Comparison of ENCODE assay signal across 30 cellular contexts in the genomic region with DNA sequence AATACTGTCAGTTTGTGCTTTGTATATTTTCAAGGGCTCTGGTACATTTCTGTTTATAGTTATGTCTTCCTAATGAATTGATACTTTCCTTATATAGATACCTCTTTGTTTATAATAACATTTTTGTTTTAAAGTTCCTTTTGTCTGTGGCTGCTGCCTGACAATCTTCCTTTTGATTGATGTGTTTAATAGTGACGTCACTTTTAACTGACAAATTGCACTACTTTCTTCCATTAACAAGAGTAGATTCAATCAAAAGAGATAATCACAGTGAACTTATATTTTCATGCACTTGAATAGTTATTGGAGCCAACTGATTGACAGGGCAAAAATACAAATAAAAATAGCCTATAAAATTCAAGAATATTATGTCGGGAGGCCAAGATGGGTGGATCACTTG.
"Had no signal": no experiment of that assay in that cellular context is flagged by ENCODE, and none has a peak within 500 bp of the region (broad histone marks: within the 10 kb centered on the region; RNA-seq: fewer than 3 reads in every experiment).

No MANE protein-coding gene starts in this region.

- H3K9ac ChIP-seq: neural progenitor cell, parathyroid adenoma had no signal

- H3K4me3 Mint-ChIP-seq: naive B cell; naive thymus-derived CD8-positive, alpha-beta T cell; natural killer cell treated with Interleukin-12 subunit alpha and Interleukin-12 subunit beta and Interleukin-15 and Interleukin-18, amount 100 ng/mL, for 72 hours; nephron progenitor cell; neural progenitor cell; stimulated activated naive B cell treated with anti-CD40 and anti-IgM and Interleukin-4, amounts not matched to agents 10 μg/mL and 1 μg/mL and 100 μg/mL, for 72 hours; stimulated activated naive CD8-positive, alpha-beta T cell treated with anti-CD3 and anti-CD28 coated beads, Interleukin-15, Interleukin-2, amounts not matched to agents 100 ng/mL and 50 ng/mL, for 24 hours had no signal

- H3K27me3 Mint-ChIP-seq: naive B cell; naive thymus-derived CD8-positive, alpha-beta T cell; natural killer cell treated with Interleukin-12 subunit alpha and Interleukin-12 subunit beta and Interleukin-15 and Interleukin-18, amount 100 ng/mL, for 72 hours; progenitor cell of endocrine pancreas; stimulated activated naive B cell treated with anti-CD40 and anti-IgM and Interleukin-4, amounts not matched to agents 10 μg/mL and 1 μg/mL and 100 μg/mL, for 72 hours; stimulated activated naive CD8-positive, alpha-beta T cell treated with anti-CD3 and anti-CD28 coated beads, Interleukin-15, Interleukin-2, amounts not matched to agents 100 ng/mL and 50 ng/mL, for 24 hours had no signal

- H3K79me2 ChIP-seq: parathyroid adenoma had no signal

- H3K4me2 ChIP-seq: neural progenitor cell, smooth muscle cell had no signal

- H3K4me1 Mint-ChIP-seq: naive B cell; naive thymus-derived CD8-positive, alpha-beta T cell; nephron progenitor cell; neural progenitor cell; stimulated activated naive B cell treated with anti-CD40 and anti-IgM and Interleukin-4, amounts not matched to agents 10 μg/mL and 1 μg/mL and 100 μg/mL, for 72 hours had no signal

- H3K27me3 ChIP-seq: neural progenitor cell, ovary, spleen, stomach, thyroid gland, tibial nerve, upper lobe of left lung, vagina had no signal

- FAIRE-seq: urothelium cell line had no signal

- H3K9me3 ChIP-seq: ovary, psoas muscle, thoracic aorta, thyroid gland, tibial nerve, upper lobe of left lung, vagina had no signal

- H3K4me3 ChIP-seq: neural progenitor cell, ovary, psoas muscle, skin epidermis, smooth muscle cell, spleen, stomach, thoracic aorta, thyroid gland, tibial nerve, upper lobe of left lung, vagina had no signal

- H2AFZ ChIP-seq: neural progenitor cell, parathyroid adenoma had no signal

- H3K36me3 ChIP-seq: neural progenitor cell, ovary, spleen, stomach, thoracic aorta, thyroid gland, tibial nerve, upper lobe of left lung, vagina had no signal

- ATAC-seq: naive thymus-derived CD8-positive, alpha-beta T cell; natural killer cell treated with Interleukin-12 subunit alpha and Interleukin-12 subunit beta and Interleukin-15 and Interleukin-18, amount 100 ng/mL, for 72 hours; psoas muscle; right cardiac atrium; sciatic nerve; stimulated activated naive B cell treated with anti-CD40 and anti-IgM and Interleukin-4, amounts not matched to agents 10 μg/mL and 1 μg/mL and 100 μg/mL, for 72 hours had no signal

- H3K27ac ChIP-seq: neural progenitor cell, ovary, parathyroid adenoma, psoas muscle, skin epidermis, spleen, stomach, thoracic aorta, thyroid gland, tibial nerve, upper lobe of left lung, vagina had no signal

- H3K27ac Mint-ChIP-seq: naive B cell; naive thymus-derived CD8-positive, alpha-beta T cell; natural killer cell treated with Interleukin-12 subunit alpha and Interleukin-12 subunit beta and Interleukin-15 and Interleukin-18, amount 100 ng/mL, for 72 hours; nephron progenitor cell; neural progenitor cell; progenitor cell of endocrine pancreas; stimulated activated naive B cell treated with anti-CD40 and anti-IgM and Interleukin-4, amounts not matched to agents 10 μg/mL and 1 μg/mL and 100 μg/mL, for 72 hours; stimulated activated naive CD8-positive, alpha-beta T cell treated with anti-CD3 and anti-CD28 coated beads, Interleukin-15, Interleukin-2, amounts not matched to agents 100 ng/mL and 50 ng/mL, for 24 hours had no signal

- H3K36me3 Mint-ChIP-seq: naive B cell; naive thymus-derived CD8-positive, alpha-beta T cell; natural killer cell treated with Interleukin-12 subunit alpha and Interleukin-12 subunit beta and Interleukin-15 and Interleukin-18, amount 100 ng/mL, for 72 hours; neural progenitor cell; stimulated activated naive B cell treated with anti-CD40 and anti-IgM and Interleukin-4, amounts not matched to agents 10 μg/mL and 1 μg/mL and 100 μg/mL, for 72 hours had no signal

- H3K9me3 Mint-ChIP-seq: natural killer cell treated with Interleukin-12 subunit alpha and Interleukin-12 subunit beta and Interleukin-15 and Interleukin-18, amount 100 ng/mL, for 72 hours; nephron progenitor cell; neural progenitor cell; stimulated activated naive CD8-positive, alpha-beta T cell treated with anti-CD3 and anti-CD28 coated beads, Interleukin-15, Interleukin-2, amounts not matched to agents 100 ng/mL and 50 ng/mL, for 24 hours had no signal

- DNase-seq: naive B cell; naive thymus-derived CD8-positive, alpha-beta T cell; nephron progenitor cell; ovary; psoas muscle; right cardiac atrium; spleen; stimulated activated CD4-positive, alpha-beta T cell treated with anti-CD3 and anti-CD28 coated beads, Interleukin-12 subunit alpha, Interleukin-12 subunit beta, amount 100 ng/mL, for 4 hours; stimulated activated CD4-positive, alpha-beta T cell treated with anti-CD3 and anti-CD28 coated beads, Interleukin-1b, Interleukin-23, amount 100 ng/mL, for 48 hours; stimulated activated CD4-positive, alpha-beta T cell treated with anti-CD3 and anti-CD28 coated beads, Interleukin-4, amount 100 ng/mL, for 1 hour; stimulated activated CD4-positive, alpha-beta T cell treated with anti-CD3 and anti-CD28 coated beads, Interleukin-4, amount 100 ng/mL, for 4 hours; stimulated activated CD8-positive, alpha-beta memory T cell treated with anti-CD3 and anti-CD28 coated beads, Interleukin-4, amount 100 ng/mL, for 48 hours; stimulated activated naive B cell treated with anti-CD40 and anti-IgM and Interleukin-4, amounts not matched to agents 10 μg/mL and 1 μg/mL and 100 μg/mL, for 72 hours; stimulated activated naive CD4-positive, alpha-beta T cell treated with Interleukin-2 at 50 U/mL for 16 hours; stomach; thyroid gland; trophoblast cell; upper lobe of left lung had no signal

- H3K4me1 ChIP-seq: neural progenitor cell, parathyroid adenoma, psoas muscle, spleen, stomach, thyroid gland, tibial nerve, upper lobe of left lung, vagina had no signal
